ENCODE assay signal across 10 cellular contexts in genomic region chr18:58247363-58247834, GRCh38.
DNase-seq lines count a peak whose midpoint lies in the region; ATAC-seq and TF ChIP-seq lines count a peak whose summit lies in the region.
"Had no signal": no experiment of that assay in that cellular context is flagged by ENCODE, and none has a peak within 500 bp of the region (broad histone marks: within the 10 kb centered on the region; RNA-seq: fewer than 3 reads in every experiment).

No MANE protein-coding gene starts in this region.

- H3K79me2 ChIP-seq in mammary epithelial cell (ENCODE audit: insufficient read depth, low read length), result peaks cover 92% of the 10 kb centered on the region
- H3K79me2 ChIP-seq in trophoblast cell (ENCODE audit: control insufficient read depth, insufficient read depth, low read length, poor library complexity), result no peaks in the 10 kb centered on the region

- H3K4me3 ChIP-seq in mammary epithelial cell (replicated peaks in 1 of 3; ENCODE audit: insufficient read depth in 1 of 3, low read depth in 2 of 3, low read length in 3 of 3), result no peak overlapping the region
- peak overlapping the region; percentile 33 for H3K4me3 ChIP-seq in iPS-15b (ENCODE audit: low read depth, low read length)
- H3K4me3 ChIP-seq in trophoblast cell (ENCODE audit: low read depth, low read length), result no peak overlapping the region

- no peak for TF ChIP-seq CTCF in mammary epithelial cell (conservative IDR thresholded peaks at IDR 0.05 in 1 of 2, IDR thresholded peaks at IDR 0.05 in 1 of 2; ENCODE audit: extremely low read depth in 1 of 2, insufficient read depth in 1 of 2, low read depth in 1 of 2, low read length in 2 of 2)

- dilution Hi-C loops in mammary epithelial cell (cut with HindIII; ENCODE audit: low sequenced_read_pairs), result no loop called here

- no peak overlapping the region for H3K14ac ChIP-seq in trophoblast cell (ENCODE audit: low read length)

- H2AK5ac ChIP-seq in trophoblast cell (ENCODE audit: low read length), result no peak overlapping the region

- H4K91ac ChIP-seq in trophoblast cell (ENCODE audit: low read depth, low read length), result no peak overlapping the region

- H3K36me3 ChIP-seq in ES-I3 (ENCODE audit: insufficient read depth, low read length) (no peaks in the 10 kb centered on the region; the same call in 1 of the 2 replicates), mammary epithelial cell (ENCODE audit: insufficient read depth, low read length) (peaks cover 4% of the 10 kb centered on the region), iPS-15b (ENCODE audit: control insufficient read depth, insufficient read depth, low read length) (no peaks in the 10 kb centered on the region), trophoblast cell (ENCODE audit: control insufficient read depth in 1 of 2, insufficient read depth in 2 of 2, low read length in 2 of 2) (peaks cover 0 to 7% of the 10 kb centered on the region in 2 experiments)

- intact Hi-C loops in mammary epithelial cell (cut with micrococcal nuclease), result no loop called here

- H3K27ac ChIP-seq in mammary epithelial cell (ENCODE audit: insufficient read depth, low read depth, low read length) (no peak overlapping the region), trophoblast cell (ENCODE audit: low read depth, low read length) (peak overlapping the region; percentile 48)

- H3K4me2 ChIP-seq in mammary epithelial cell (ENCODE audit: insufficient read depth, low read depth, low read length), result peak overlapping the region; percentile 4
- peak overlapping the region; percentile 52 for H3K4me2 ChIP-seq in trophoblast cell (ENCODE audit: low read length)

- H3K27me3 ChIP-seq in mammary epithelial cell (ENCODE audit: insufficient read depth, low read length) (no peaks in the 10 kb centered on the region), iPS-15b (ENCODE audit: control insufficient read depth, insufficient read depth, low read length) (no peaks in the 10 kb centered on the region), trophoblast cell (ENCODE audit: insufficient read depth, low read length) (no peaks in the 10 kb centered on the region)

- peaks cover 3% of the 10 kb centered on the region for H3K79me1 ChIP-seq in trophoblast cell (ENCODE audit: low read length)

- no peak overlapping the region for H3K23ac ChIP-seq in trophoblast cell (ENCODE audit: low read length)

- no TSS peak for BruUV-seq in mammary epithelial cell (replicated peaks; lab: Mats Ljungman, UMichigan)

- H3K4me1 ChIP-seq in ES-I3 (ENCODE audit: insufficient read depth, low read length) (peaks cover 12% of the 10 kb centered on the region), mammary epithelial cell (ENCODE audit: insufficient read depth, low read length) (peaks cover 8% of the 10 kb centered on the region), iPS-15b (ENCODE audit: control insufficient read depth, insufficient read depth, low read length) (peaks cover 7% of the 10 kb centered on the region), trophoblast cell (ENCODE audit: control insufficient read depth in 1 of 2, insufficient read depth in 2 of 2, low read length in 2 of 2) (peaks cover 5 to 7% of the 10 kb centered on the region in 2 experiments)

- CTCF ChIA-PET in mammary epithelial cell (lab: Charles Lee; ENCODE audit: low non-redundant PET), result no interaction called here

- H3K4ac ChIP-seq in trophoblast cell (ENCODE audit: low read depth, low read length), result no peak overlapping the region

- in situ Hi-C loops in mammary epithelial cell (cut with MboI; ENCODE audit: low sequenced_read_pairs in 2 of 2), result no loop called here

- H3K9ac ChIP-seq in ES-I3 (ENCODE audit: low read depth, low read length) (peak overlapping the region; percentile 19; the same call in 1 of the 2 replicates), mammary epithelial cell (ENCODE audit: insufficient read depth, low read length) (no peak overlapping the region), iPS-15b (ENCODE audit: low read depth, low read length) (no peak overlapping the region), trophoblast cell (ENCODE audit: low read length) (peak overlapping the region; percentile 31)

- no peak overlapping the region for H2BK120ac ChIP-seq in trophoblast cell (ENCODE audit: insufficient read depth, low read length, poor library complexity)

- no peak overlapping the region for H4K8ac ChIP-seq in trophoblast cell (ENCODE audit: low read depth, low read length)

- H3K9me3 ChIP-seq in ES-I3 (ENCODE audit: control insufficient read depth, insufficient read depth, low read length) (no peaks in the 10 kb centered on the region), mammary epithelial cell (replicated peaks; ENCODE audit: insufficient read depth, low read length) (no peaks in the 10 kb centered on the region), iPS-15b (ENCODE audit: control insufficient read depth, insufficient read depth, low read length) (no peaks in the 10 kb centered on the region), trophoblast cell (ENCODE audit: insufficient read depth, low read depth, low read length) (no peaks in the 10 kb centered on the region)

- WGBS in mammary epithelial cell (ENCODE audit: low coverage, missing lambda C conversion rate), result 45% methylated on average over 14 of the region's 20 CpGs
- WGBS in trophoblast cell (ENCODE audit: extremely low coverage, insufficient coverage, insufficient read length), result no CpG with 5 or more reads among the region's 20 CpGs

- H2BK12ac ChIP-seq in trophoblast cell (ENCODE audit: low read length), result no peak overlapping the region

- no peak overlapping the region for H4K12ac ChIP-seq in trophoblast cell (ENCODE audit: low read depth, low read length)

- no peak overlapping the region for H3K18ac ChIP-seq in trophoblast cell (ENCODE audit: low read length)

- ATAC-seq in HG02759 (IDR thresholded peaks at IDR 0.05; ENCODE audit: unreplicated experiment), result no peak

- H2AFZ ChIP-seq in mammary epithelial cell (ENCODE audit: low read depth, low read length) (peak overlapping the region; percentile 38), trophoblast cell (ENCODE audit: insufficient read depth, low read length, poor library complexity) (no peak overlapping the region)

- no peak overlapping the region for H2BK5ac ChIP-seq in trophoblast cell (ENCODE audit: low read depth, low read length, poor library complexity)

- DNase-seq in mammary epithelial cell (no peak), trophoblast cell (no peak), NCI-H82 (lab: John Stamatoyannopoulos, UW) (no peak), foreskin melanocyte (no peak)
- DNase-seq in activated CD8-positive, alpha-beta memory T cell treated with anti-CD3 and anti-CD28 coated beads, Interleukin-2, amount 50 U/mL, for 4 hours, result no peak
- DNase-seq: activated CD4-positive, alpha-beta T cell treated with anti-CD3 and anti-CD28 coated beads for 48 hours; NCI-H510A treated with DMSO at 0.1 percent for 48 hours had no signal

- H4K20me1 ChIP-seq in mammary epithelial cell (ENCODE audit: insufficient read depth, low read length), result no peaks in the 10 kb centered on the region

Comparison
In these comparisons a context has a peak if more than half of its experiments do, and no peak if none do; other contexts are left out.
1. H3K9ac ChIP-seq: peak in ES-I3 (single experiment) and trophoblast cell (single experiment); none in mammary epithelial cell (single experiment) and iPS-15b (single experiment).